Comparison of ENCODE assay signal across 1 cellular context in genomic region chr10:14548474-14548873, GRCh38.
A peak's percentile ranks its signal among the peaks of the same experiment; 100 is the strongest.
TF ChIP-seq lines count a peak whose summit lies in the region.

No MANE protein-coding gene starts in this region.

TF ChIP-seq in K562, 482 proteins besides CTCF, POLR2A, EP300 and RAD21 (continued from another document):
- TF ChIP-seq MGA (IDR thresholded peaks at IDR 0.05) (0 out of 2 replicates have a peak, but pooled peaks have one; percentile 32), GTF2F1 (IDR thresholded peaks at IDR 0.05; ENCODE audit: low read depth, low read length) (no peak), ZBTB8A (IDR thresholded peaks at IDR 0.05; ENCODE audit: partially characterized antibody) (no peak), ZNF165 (CRISPR knock-in tag; IDR thresholded peaks at IDR 0.05; ENCODE audit: borderline replicate concordance) (no peak), ZNF134 (CRISPR knock-in tag; conservative IDR thresholded peaks at IDR 0.05) (no peak), USF2 (CRISPR knock-in tag; IDR thresholded peaks at IDR 0.05) (peak; percentile 78), MBD1 (CRISPR knock-in tag; IDR thresholded peaks at IDR 0.05) (no peak), L3MBTL2 (IDR thresholded peaks at IDR 0.05) (peak; percentile 73), BHLHE40 (IDR thresholded peaks at IDR 0.05; ENCODE audit: low read length) (0 out of 2 replicates have a peak, but pooled peaks have one; percentile 35), ZNF79 (CRISPR knock-in tag; IDR thresholded peaks at IDR 0.05; ENCODE audit: low read depth) (no peak), USF1 (CRISPR knock-in tag; IDR thresholded peaks at IDR 0.05) (peak; percentile 80), ZKSCAN3 (CRISPR knock-in tag; IDR thresholded peaks at IDR 0.05) (no peak), TFE3 (CRISPR knock-in tag; IDR thresholded peaks at IDR 0.05) (peak; percentile 80), TOE1 (IDR thresholded peaks at IDR 0.05; ENCODE audit: borderline replicate concordance) (peak; percentile 62; the same call in 1 of the 2 replicates), TOE1 (CRISPR knock-in tag; IDR thresholded peaks at IDR 0.05; ENCODE audit: borderline replicate concordance, low read depth) (no peak), NFYB (IDR thresholded peaks at IDR 0.05; ENCODE audit: extremely low read depth, insufficient read length) (peak; percentile 70), ZNF274 (IDR thresholded peaks at IDR 0.05; ENCODE audit: borderline replicate concordance, low read depth, low read length) (no peak)
